8 cellular contexts compared by ENCODE assay signal in genomic region chr6:2111162-2111677, GRCh38.
DNase-seq lines count a peak whose midpoint lies in the region; ATAC-seq and TF ChIP-seq lines count a peak whose summit lies in the region.

No MANE protein-coding gene starts in this region.

- intact Hi-C loops in left colon (cut with DNase I, micrococcal nuclease): no loop called here

- ATAC-seq in GM19463 (IDR thresholded peaks at IDR 0.05; ENCODE audit: unreplicated experiment) (peak; percentile 74), SK-N-SH treated with all-trans-retinoic acid at 6 μM for 48 hours (peak; percentile 79), left colon (no peak), GM21526 (IDR thresholded peaks at IDR 0.05; ENCODE audit: low FRiP score, unreplicated experiment) (no peak), HG02970 (IDR thresholded peaks at IDR 0.05; ENCODE audit: low FRiP score, unreplicated experiment) (no peak)

- DNase-seq in AG20443 (ENCODE audit: low spot score) (peak; percentile 46), glomerular visceral epithelial cell (ENCODE audit: extremely low spot score) (peak; percentile 36), SKM-1 (lab: John Stamatoyannopoulos, UW; ENCODE audit: unreplicated experiment) (no peak), left colon (no peak)

TF ChIP-seq in SK-N-SH treated with all-trans-retinoic acid at 6 μM for 48 hours, 23 proteins besides CTCF, POLR2A, EP300 and RAD21:
- TF ChIP-seq CSDC2 (CRISPR knock-in tag; IDR thresholded peaks at IDR 0.05): no peak
- TF ChIP-seq ISL1 (CRISPR knock-in tag; IDR thresholded peaks at IDR 0.05): peak; percentile 31; the same call in 1 of the 2 replicates
- no peak for TF ChIP-seq ZFP3 (CRISPR knock-in tag; IDR thresholded peaks at IDR 0.05)
- TF ChIP-seq ZFP30 (CRISPR knock-in tag; IDR thresholded peaks at IDR 0.05): no peak
- TF ChIP-seq RARB (CRISPR knock-in tag; IDR thresholded peaks at IDR 0.05): no peak
- TF ChIP-seq GLIS3 (CRISPR knock-in tag; IDR thresholded peaks at IDR 0.05): no peak
TF ChIP-seq in SK-N-SH treated with all-trans-retinoic acid at 6 μM for 48 hours: peak in this region for 1.

Comparison
In these comparisons a context has a peak if more than half of its experiments do, and no peak if none do; other contexts are left out.
1. DNase-seq: peak in AG20443 (single experiment) and glomerular visceral epithelial cell (single experiment); none in SKM-1 (single experiment) and left colon (0 of 2).
2. ATAC-seq: peak in GM19463 (single experiment) and SK-N-SH treated with all-trans-retinoic acid at 6 μM for 48 hours (single experiment); none in left colon (single experiment), GM21526 (single experiment) and HG02970 (single experiment).